Comparison of ENCODE assay signal across 18 cellular contexts in genomic region chr9:121633736-121634135, GRCh38. TPM values are rescaled to one million over a fixed set of nuclear protein-coding genes. Genes with fewer than 3 reads are reported as not detected.
A peak's percentile ranks its signal among the peaks of the same experiment; 100 is the strongest.
DNase-seq lines count a peak whose midpoint lies in the region; ATAC-seq and TF ChIP-seq lines count a peak whose summit lies in the region.
"Had no signal": no experiment of that assay in that cellular context is flagged by ENCODE, and none has a peak within 500 bp of the region (broad histone marks: within the 10 kb centered on the region; RNA-seq: fewer than 3 reads in every experiment).

No MANE protein-coding gene starts in this region.

- no peaks in the 10 kb centered on the region for H3K9me3 ChIP-seq in BLaER1
- no peaks in the 10 kb centered on the region for H3K9me3 ChIP-seq in endodermal cell (ENCODE audit: control insufficient read depth, low read length)

- no peak overlapping the region for H3K9ac ChIP-seq in BLaER1
- H3K9ac ChIP-seq in endodermal cell (ENCODE audit: extremely low read depth, low read length, poor library complexity, severe bottlenecking), result no peak overlapping the region

- ATAC-seq in activated CD8-positive, alpha-beta memory T cell treated with anti-CD3 and anti-CD28 coated beads, Interleukin-2, amount 10 ng/mL, durations not matched to agents 7 days and 5 days, result no peak
- ATAC-seq: Panc1, Right ventricle myocardium inferior had no signal

- H3K36me3 ChIP-seq in BLaER1 (no peaks in the 10 kb centered on the region), endodermal cell (ENCODE audit: control insufficient read depth, insufficient read depth, low read length) (no peaks in the 10 kb centered on the region)

- peak overlapping the region; percentile 38 for H3K27ac Mint-ChIP-seq in endodermal cell
- peak overlapping the region; percentile 90 for H3K27ac Mint-ChIP-seq in progenitor cell of endocrine pancreas
- no peak overlapping the region for H3K27ac Mint-ChIP-seq in activated CD8-positive, alpha-beta memory T cell treated with anti-CD3 and anti-CD28 coated beads, Interleukin-2, amount 10 ng/mL, durations not matched to agents 7 days and 5 days
- H3K27ac Mint-ChIP-seq in osteocyte (ENCODE audit: unreplicated experiment), result no peak overlapping the region
- H3K27ac Mint-ChIP-seq: CD4-positive, CD25-positive, alpha-beta regulatory T cell had no signal

- H3K27me3 ChIP-seq in BLaER1, result no peaks in the 10 kb centered on the region
- no peaks in the 10 kb centered on the region for H3K27me3 ChIP-seq in endodermal cell (ENCODE audit: control insufficient read depth, insufficient read depth, low read length, poor library complexity, severe bottlenecking)

- peak overlapping the region; percentile 26; the same call in 1 of the 2 replicates for H3K27ac ChIP-seq in BLaER1
- H3K27ac ChIP-seq in RWPE1, result peak overlapping the region; percentile 94; the same call in 1 of the 2 replicates
- no peak overlapping the region for H3K27ac ChIP-seq in endodermal cell (ENCODE audit: low read depth, low read length)

- CTCF ChIA-PET in RWPE1 (lab: Yijun Ruan, JAX), result interaction anchor here (0.6 kb wide), 1 partner anchor 10 kb away, joined by 3 read pairs; no protein-coding TSS in a partner anchor
- CTCF ChIA-PET in activated CD8-positive, alpha-beta memory T cell treated with anti-CD3 and anti-CD28 coated beads, Interleukin-2, amount 10 ng/mL, durations not matched to agents 7 days and 5 days (lab: Charles Lee), result interaction anchor here (0.6 kb wide), 1 partner anchor 19 kb away, joined by 3 read pairs; no protein-coding TSS in a partner anchor

- H3K27me3 Mint-ChIP-seq in endodermal cell (ENCODE audit: insufficient read depth), result no peaks in the 10 kb centered on the region
- no peaks in the 10 kb centered on the region for H3K27me3 Mint-ChIP-seq in progenitor cell of endocrine pancreas
- H3K27me3 Mint-ChIP-seq in activated CD8-positive, alpha-beta memory T cell treated with anti-CD3 and anti-CD28 coated beads, Interleukin-2, amount 10 ng/mL, durations not matched to agents 7 days and 5 days, result peaks cover 8% of the 10 kb centered on the region
- no peaks in the 10 kb centered on the region for H3K27me3 Mint-ChIP-seq in osteocyte (ENCODE audit: unreplicated experiment)

- no peak for DNase-seq in RWPE1 (ENCODE audit: low spot score)
- no peak for DNase-seq in endodermal cell
- no peak for DNase-seq in progenitor cell of endocrine pancreas (ENCODE audit: low spot score, unreplicated experiment)
- DNase-seq in activated CD8-positive, alpha-beta memory T cell treated with anti-CD3 and anti-CD28 coated beads, Interleukin-2, amount 10 ng/mL, durations not matched to agents 7 days and 5 days, result no peak
- DNase-seq in osteocyte (ENCODE audit: extremely low spot score, unreplicated experiment), result no peak
- no peak for DNase-seq in SW 1271 (lab: John Stamatoyannopoulos, UW)
- DNase-seq: ACHN; AML-193; Calu3; CD4-positive, CD25-positive, alpha-beta regulatory T cell; DMS53; IMR-90; NCI-H187; NCI-H226; NCI-H524 treated with DMSO at 0.1 percent for 48 hours had no signal

- H3K4me1 ChIP-seq in BLaER1, result peaks cover 81% of the 10 kb centered on the region
- no peaks in the 10 kb centered on the region for H3K4me1 ChIP-seq in endodermal cell (ENCODE audit: control insufficient read depth, insufficient read depth, low read length)

- TF ChIP-seq CTCF in RWPE1 (conservative IDR thresholded peaks at IDR 0.05; ENCODE audit: low read depth) (no peak), endodermal cell (conservative IDR thresholded peaks at IDR 0.05) (no peak), progenitor cell of endocrine pancreas (IDR thresholded peaks at IDR 0.05; ENCODE audit: unreplicated experiment) (no peak), osteocyte (IDR thresholded peaks at IDR 0.05) (no peak)

- H3K36me3 Mint-ChIP-seq in endodermal cell (ENCODE audit: low read depth), result no peaks in the 10 kb centered on the region
- H3K36me3 Mint-ChIP-seq in progenitor cell of endocrine pancreas (ENCODE audit: insufficient read depth), result no peaks in the 10 kb centered on the region
- no peaks in the 10 kb centered on the region for H3K36me3 Mint-ChIP-seq in activated CD8-positive, alpha-beta memory T cell treated with anti-CD3 and anti-CD28 coated beads, Interleukin-2, amount 10 ng/mL, durations not matched to agents 7 days and 5 days
- H3K36me3 Mint-ChIP-seq in osteocyte (ENCODE audit: unreplicated experiment), result no peaks in the 10 kb centered on the region
- H3K36me3 Mint-ChIP-seq: CD4-positive, CD25-positive, alpha-beta regulatory T cell had no signal

- WGBS in endodermal cell (ENCODE audit: insufficient coverage in 1 of 2, insufficient read length in 1 of 2), 2 experiments, result 93 to 100% methylated on average over 1 of the region's 1 CpG

- no peaks in the 10 kb centered on the region for H4K20me1 ChIP-seq in BLaER1

- H3K4me3 ChIP-seq in BLaER1, result no peak overlapping the region
- H3K4me3 ChIP-seq in endodermal cell (ENCODE audit: low read length), result no peak overlapping the region

- POLR2A ChIA-PET in RWPE1 (lab: Yijun Ruan, JAX; ENCODE audit: low non-redundant PET), result no interaction called here

- H3K4me2 ChIP-seq in BLaER1, result peak overlapping the region; percentile 83

- H3K4me3 Mint-ChIP-seq in endodermal cell (no peak overlapping the region), progenitor cell of endocrine pancreas (ENCODE audit: low read depth) (peak overlapping the region; percentile 14), osteocyte (ENCODE audit: unreplicated experiment) (no peak overlapping the region)
- H3K4me3 Mint-ChIP-seq in activated CD8-positive, alpha-beta memory T cell treated with anti-CD3 and anti-CD28 coated beads, Interleukin-2, amount 10 ng/mL, durations not matched to agents 7 days and 5 days, result no peak overlapping the region
- H3K4me3 Mint-ChIP-seq: CD4-positive, CD25-positive, alpha-beta regulatory T cell had no signal

- H3K4me1 Mint-ChIP-seq in endodermal cell, result peaks cover 7% of the 10 kb centered on the region
- H3K4me1 Mint-ChIP-seq in progenitor cell of endocrine pancreas (ENCODE audit: low read depth), result peaks cover 47% of the 10 kb centered on the region
- peaks cover 9% of the 10 kb centered on the region for H3K4me1 Mint-ChIP-seq in activated CD8-positive, alpha-beta memory T cell treated with anti-CD3 and anti-CD28 coated beads, Interleukin-2, amount 10 ng/mL, durations not matched to agents 7 days and 5 days
- peaks cover 31% of the 10 kb centered on the region for H3K4me1 Mint-ChIP-seq in osteocyte (ENCODE audit: unreplicated experiment)
- H3K4me1 Mint-ChIP-seq: CD4-positive, CD25-positive, alpha-beta regulatory T cell had no signal

- no peaks in the 10 kb centered on the region for H3K9me3 Mint-ChIP-seq in endodermal cell
- no peaks in the 10 kb centered on the region for H3K9me3 Mint-ChIP-seq in progenitor cell of endocrine pancreas (ENCODE audit: low read depth)
- H3K9me3 Mint-ChIP-seq in activated CD8-positive, alpha-beta memory T cell treated with anti-CD3 and anti-CD28 coated beads, Interleukin-2, amount 10 ng/mL, durations not matched to agents 7 days and 5 days (ENCODE audit: low read depth), result no peaks in the 10 kb centered on the region
- no peaks in the 10 kb centered on the region for H3K9me3 Mint-ChIP-seq in osteocyte (ENCODE audit: unreplicated experiment)
- H3K9me3 Mint-ChIP-seq: CD4-positive, CD25-positive, alpha-beta regulatory T cell had no signal

RNA-seq across cellular contexts. Expression of gene DAB2IP, which starts 17.7 kb away (rescaled TPM):
- total RNA-seq in endodermal cell, result 10 to 100 TPM; 70.7 to 71.0 TPM
- polyA plus RNA-seq in endodermal cell (2013, experiment 1 of 2), result 33.4 TPM
- polyA plus RNA-seq in endodermal cell (2013, experiment 2 of 2), result 36.0 TPM
- 63.2 and 67.8 TPM in 2 replicates for total RNA-seq in progenitor cell of endocrine pancreas
- under 1 TPM; 0.07 to 0.18 TPM for total RNA-seq in activated CD8-positive, alpha-beta memory T cell treated with anti-CD3 and anti-CD28 coated beads, Interleukin-2, amount 10 ng/mL, durations not matched to agents 7 days and 5 days
- 43.6 and 47.9 TPM in 2 replicates for total RNA-seq in osteocyte
- total RNA-seq: CD4-positive, CD25-positive, alpha-beta regulatory T cell had no signal
- polyA plus RNA-seq: CD4-positive, CD25-positive, alpha-beta regulatory T cell had no signal

Comparison
In these comparisons a context has a peak if more than half of its experiments do, and no peak if none do; other contexts are left out.
1. H3K27ac Mint-ChIP-seq: peak in endodermal cell (single experiment) and progenitor cell of endocrine pancreas (single experiment); none in activated CD8-positive, alpha-beta memory T cell treated with anti-CD3 and anti-CD28 coated beads, Interleukin-2, amount 10 ng/mL, durations not matched to agents 7 days and 5 days (single experiment) and osteocyte (single experiment).
2. RNA of gene DAB2IP, which starts 17.7 kb away (total RNA-seq): 70.7 to 71.0 TPM in endodermal cell, 63.2 to 67.8 TPM in progenitor cell of endocrine pancreas and 43.6 to 47.9 TPM in osteocyte; 0.07 to 0.18 TPM in activated CD8-positive, alpha-beta memory T cell treated with anti-CD3 and anti-CD28 coated beads, Interleukin-2, amount 10 ng/mL, durations not matched to agents 7 days and 5 days; every median in the first group is over 10 times any median in the second.